In the genomic region with DNA sequence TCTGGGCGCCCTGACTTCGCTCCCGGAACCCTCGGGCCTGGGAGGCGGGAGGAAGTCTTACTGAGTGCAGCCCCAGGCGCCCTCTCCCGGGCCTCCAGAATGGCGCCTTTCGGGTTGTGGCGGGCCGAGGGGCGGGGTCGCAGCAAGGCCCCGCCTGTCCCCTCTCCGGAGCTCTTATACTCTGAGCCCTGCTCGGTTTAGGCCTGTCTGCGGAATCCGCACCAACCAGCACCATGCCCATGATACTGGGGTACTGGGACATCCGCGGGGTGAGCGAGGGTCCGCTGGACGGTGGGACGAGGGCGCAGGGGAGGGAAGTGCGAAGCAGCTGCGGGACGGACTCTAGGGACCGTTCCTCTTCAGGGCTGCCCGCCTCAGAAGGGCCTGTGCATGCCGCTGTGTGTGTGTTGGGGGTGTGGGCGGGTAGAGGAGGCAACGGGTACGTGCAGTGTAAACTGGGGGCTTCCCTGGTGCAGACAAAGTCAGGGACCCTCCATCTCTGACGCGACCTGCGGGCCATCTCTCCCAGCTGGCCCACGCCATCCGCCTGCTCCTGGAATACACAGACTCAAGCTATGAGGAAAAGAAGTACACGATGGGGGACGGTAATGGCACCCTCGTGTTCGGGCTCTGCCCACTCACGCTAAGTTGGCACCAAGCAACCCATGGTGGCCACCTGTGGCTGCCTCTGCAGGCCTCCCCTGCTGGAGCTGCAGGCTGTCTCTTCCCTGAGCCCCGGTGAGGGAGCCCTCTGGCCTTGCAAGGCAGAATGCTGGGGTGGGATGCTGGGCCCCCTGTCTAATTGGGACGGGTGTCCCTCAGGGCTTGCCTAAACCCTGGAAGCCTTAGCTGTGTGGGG, we compare ENCODE assay signal across 9 cellular contexts. TPM values are rescaled to one million over a fixed set of nuclear protein-coding genes. Genes with fewer than 3 reads are reported as not detected.
DNase-seq lines count a peak whose midpoint lies in the region; ATAC-seq and TF ChIP-seq lines count a peak whose summit lies in the region.
"Had no signal": no experiment of that assay in that cellular context is flagged by ENCODE, and none has a peak within 500 bp of the region (broad histone marks: within the 10 kb centered on the region; RNA-seq: fewer than 3 reads in every experiment).

GSTM1 (plus strand) TSS at position 177 of the 859 bp plus-strand sequence; CDS start at position 234, 57 bp downstream.

- H3K36me3 ChIP-seq in heart left ventricle (peaks cover 0 to 4% (median 0%) of the 10 kb centered on the region in 9 donors), left ventricle myocardium inferior (no peaks in the 10 kb centered on the region), right lobe of liver (no peaks in the 10 kb centered on the region)

- H3K9me3 ChIP-seq in heart left ventricle (peaks cover 0 to 6% (median 0%) of the 10 kb centered on the region in 12 donors), left ventricle myocardium inferior (replicated peaks) (no peaks in the 10 kb centered on the region), right lobe of liver (no peaks in the 10 kb centered on the region)

- intact Hi-C loops in heart left ventricle (cut with DNase I) (loop anchor here in 4 of 10 donors (5.0 kb wide), 2 partner anchors 36 to 46 kb away; no protein-coding TSS in a partner anchor), left ventricle myocardium inferior (cut with micrococcal nuclease) (no loop called here), right lobe of liver (cut with DNase I) (no loop called here)

- peaks cover 0 to 16% (median 0%) of the 10 kb centered on the region in 12 donors for H3K4me1 ChIP-seq in heart left ventricle
- H3K4me1 ChIP-seq in left ventricle myocardium inferior, result no peaks in the 10 kb centered on the region
- H3K4me1 ChIP-seq in right lobe of liver, result peaks cover 0 to 4% (median 0%) of the 10 kb centered on the region in 4 donors

- H3K4me1 Mint-ChIP-seq in activated T-cell treated with anti-CD3 and anti-CD28 coated beads, Interleukin-2, amount 50 U/mL, for 4 hours (ENCODE audit: low read depth), result peaks cover 5% of the 10 kb centered on the region

- ATAC-seq in heart left ventricle (peak in 2 of 4 donors; percentile 96 to 99), HG03108 (IDR thresholded peaks at IDR 0.05; ENCODE audit: unreplicated experiment) (peak; percentile 92), right lobe of liver (peak in 2 of 4 donors; percentile 84 to 86)
- peak in 1 of 2 donors; percentile 99 for ATAC-seq in activated T-cell treated with anti-CD3 and anti-CD28 coated beads, Interleukin-2, amount 50 U/mL, for 4 hours

- H3K27me3 Mint-ChIP-seq in activated T-cell treated with anti-CD3 and anti-CD28 coated beads, Interleukin-2, amount 50 U/mL, for 4 hours (ENCODE audit: low read depth), result no peaks in the 10 kb centered on the region

- TF ChIP-seq POLR2A in heart left ventricle (IDR thresholded peaks at IDR 0.05) (peak in 1 of 2 donors; percentile 62), right lobe of liver (IDR thresholded peaks at IDR 0.05) (peak; percentile 79)

- H3K27ac ChIP-seq in heart left ventricle, result peak within 1 kb of the TSS in 6 of 12 donors; percentile 57 to 88 (median 84)
- no peak within 1 kb of the TSS for H3K27ac ChIP-seq in left ventricle myocardium inferior (replicated peaks)
- peak within 1 kb of the TSS in 1 of 3 donors; percentile 77 for H3K27ac ChIP-seq in right lobe of liver

- H3K27me3 ChIP-seq in heart left ventricle, result no peaks in the 10 kb centered on the region
- no peaks in the 10 kb centered on the region for H3K27me3 ChIP-seq in left ventricle myocardium inferior (ENCODE audit: low read depth)
- H3K27me3 ChIP-seq in right lobe of liver, result no peaks in the 10 kb centered on the region

- H3K36me3 Mint-ChIP-seq in activated T-cell treated with anti-CD3 and anti-CD28 coated beads, Interleukin-2, amount 50 U/mL, for 4 hours (ENCODE audit: insufficient read depth), result peaks cover 2% of the 10 kb centered on the region

- H3K4me3 Mint-ChIP-seq in activated T-cell treated with anti-CD3 and anti-CD28 coated beads, Interleukin-2, amount 50 U/mL, for 4 hours, result peak within 1 kb of the TSS; percentile 83

- DNase-seq in heart left ventricle (peak in 3 of 5 donors; percentile 82 to 91 (median 90)), left ventricle myocardium inferior (no peak), right lobe of liver (peak in 1 of 3 donors; percentile 89), T1000 (lab: John Stamatoyannopoulos, UW) (no peak), iPS-NIHi11 (ENCODE audit: low spot score) (no peak), NCI-H1436 treated with DMSO at 0.1 percent for 48 hours (lab: John Stamatoyannopoulos, UW) (no peak)
- DNase-seq in activated T-cell treated with anti-CD3 and anti-CD28 coated beads, Interleukin-2, amount 50 U/mL, for 4 hours, result peak; percentile 80

- TF ChIP-seq CTCF in heart left ventricle (IDR thresholded peaks at IDR 0.05), result peak in 5 of 12 donors; percentile 37 to 80 (median 63)
- no peak for TF ChIP-seq CTCF in left ventricle myocardium inferior (IDR thresholded peaks at IDR 0.05; ENCODE audit: borderline replicate concordance)
- peak in 2 of 4 donors; percentile 10 to 56 for TF ChIP-seq CTCF in right lobe of liver (IDR thresholded peaks at IDR 0.05)

- peaks cover 4% of the 10 kb centered on the region for H3K9me3 Mint-ChIP-seq in activated T-cell treated with anti-CD3 and anti-CD28 coated beads, Interleukin-2, amount 50 U/mL, for 4 hours

- 3 to 4% methylated on average over 19 to 46 of the region's 46 CpGs; no CpG with 5 or more reads in 2 of the 4 donors for WGBS in heart left ventricle, 4 donors
- no CpG with 5 or more reads among the region's 46 CpGs for whole genome bisulfite sequencing in right lobe of liver (ENCODE audit: insufficient coverage, low coverage, low lambda C conversion rate, missing lambda C conversion rate)

- peak within 1 kb of the TSS in 6 of 12 donors; percentile 53 to 78 (median 62) for H3K4me3 ChIP-seq in heart left ventricle
- H3K4me3 ChIP-seq in left ventricle myocardium inferior, result no peak within 1 kb of the TSS
- peak within 1 kb of the TSS in 1 of 3 donors; percentile 62 for H3K4me3 ChIP-seq in right lobe of liver

RNA-seq across cellular contexts. Expression of gene GSTM1, which starts in this region (rescaled TPM):
- total RNA-seq in heart left ventricle, result 10 to 100 TPM in 5 of 9 donors, not detected in 4; 17.9 to 60.0 (median 26.8) TPM
- 10 to 100 TPM in 1 of 2 donors, under 1 TPM in 1; 0.10 to 39.5 TPM for polyA plus RNA-seq in heart left ventricle
- not detected for total RNA-seq in left ventricle myocardium inferior
- total RNA-seq in activated T-cell treated with anti-CD3 and anti-CD28 coated beads, Interleukin-2, amount 50 U/mL, for 4 hours, result 10 to 100 TPM in 2 of 3 donors, not detected in 1; 30.4 to 60.0 TPM
- total RNA-seq in right lobe of liver, result 100 to 1,000 TPM in 1 of 6 experiments, 10 to 100 TPM in 2, not detected in 3; 32.1 to 248 (median 43.0) TPM
- total RNA-seq: activated CD8-positive, alpha-beta memory T cell treated with anti-CD3 and anti-CD28 coated beads for 36 hours had no signal

Comparison
In these comparisons a context has a peak if more than half of its experiments do, and no peak if none do; other contexts are left out.
1. DNase-seq: peak in heart left ventricle (3 of 5) and activated T-cell treated with anti-CD3 and anti-CD28 coated beads, Interleukin-2, amount 50 U/mL, for 4 hours (single experiment); none in left ventricle myocardium inferior (single experiment), T1000 (single experiment), iPS-NIHi11 (single experiment) and NCI-H1436 treated with DMSO at 0.1 percent for 48 hours (single experiment).